Comparison of ENCODE assay signal across 8 cellular contexts in genomic region chr18:32019251-32019943, GRCh38. TPM values are rescaled to one million over a fixed set of nuclear protein-coding genes. Genes with fewer than 3 reads are reported as not detected.
A peak's percentile ranks its signal among the peaks of the same experiment; 100 is the strongest.
DNase-seq lines count a peak whose midpoint lies in the region; ATAC-seq and TF ChIP-seq lines count a peak whose summit lies in the region.

No MANE protein-coding gene starts in this region.

- H3K4me3 Mint-ChIP-seq in CD8-positive, alpha-beta memory T cell: peak overlapping the region; percentile 87 to 100 (median 98)

- H3K27ac ChIP-seq in CD8-positive, alpha-beta memory T cell (ENCODE audit: low read depth, low read length): peak overlapping the region; percentile 89
- H3K27ac ChIP-seq in Peyer's patch (peak overlapping the region; percentile 73 to 96 (median 82)), osteoblast (ENCODE audit: low read depth, low read length) (no peak overlapping the region), upper lobe of right lung (peak overlapping the region; percentile 85)

- peaks cover 0 to 2% (median 0%) of the 10 kb centered on the region in 5 donors for H3K9me3 Mint-ChIP-seq in CD8-positive, alpha-beta memory T cell

- peaks cover 0 to 34% (median 2%) of the 10 kb centered on the region in 3 donors for H3K36me3 Mint-ChIP-seq in CD8-positive, alpha-beta memory T cell

- H4K20me1 ChIP-seq in osteoblast (ENCODE audit: insufficient read depth, low read length): no peaks in the 10 kb centered on the region

- no peaks in the 10 kb centered on the region for H3K79me2 ChIP-seq in osteoblast (ENCODE audit: insufficient read depth, low read length)

- H3K4me2 ChIP-seq in osteoblast (ENCODE audit: insufficient read depth, low read length): peak overlapping the region; percentile 81

- peak in 1 of 2 donors; percentile 11 for TF ChIP-seq POLR2A in Peyer's patch (IDR thresholded peaks at IDR 0.05)

- H3K4me1 ChIP-seq in CD8-positive, alpha-beta memory T cell (ENCODE audit: insufficient read depth, low read length): peaks cover 45% of the 10 kb centered on the region
- peaks cover 0 to 32% (median 0%) of the 10 kb centered on the region in 4 donors for H3K4me1 ChIP-seq in Peyer's patch
- peaks cover 14% of the 10 kb centered on the region for H3K4me1 ChIP-seq in osteoblast (ENCODE audit: insufficient read depth, low read length)
- peaks cover 7% of the 10 kb centered on the region for H3K4me1 ChIP-seq in upper lobe of right lung

- H3K4me3 ChIP-seq in CD8-positive, alpha-beta memory T cell (ENCODE audit: low read length): peak overlapping the region; percentile 97
- H3K4me3 ChIP-seq in Peyer's patch (peak overlapping the region; percentile 51 to 82 (median 63)), osteoblast (ENCODE audit: insufficient read depth, low read length) (peak overlapping the region; percentile 70), upper lobe of right lung (peak overlapping the region; percentile 68)

- ATAC-seq in HG02885 (IDR thresholded peaks at IDR 0.05; ENCODE audit: poor library complexity, unreplicated experiment) (peak; percentile 20), upper lobe of right lung (peak; percentile 38), HG02759 (IDR thresholded peaks at IDR 0.05; ENCODE audit: unreplicated experiment) (no peak)

- POLR2A ChIA-PET in CD8-positive, alpha-beta memory T cell (lab: Charles Lee): interaction anchor here (0.6 to 4.3 kb wide), 17 partner anchors 10 to 96 kb away, joined by 3 to 80 read pairs (median 8); partner anchors contain the start of genes RNF138 and TRAPPC8

- peaks cover 0 to 9% of the 10 kb centered on the region in 2 donors for H3K27me3 Mint-ChIP-seq in CD8-positive, alpha-beta memory T cell

- no peaks in the 10 kb centered on the region for H3K36me3 ChIP-seq in CD8-positive, alpha-beta memory T cell (ENCODE audit: insufficient read depth, low read length)
- H3K36me3 ChIP-seq in Peyer's patch (no peaks in the 10 kb centered on the region), osteoblast (ENCODE audit: insufficient read depth, low read length) (no peaks in the 10 kb centered on the region), upper lobe of right lung (no peaks in the 10 kb centered on the region)

- intact Hi-C loops in upper lobe of right lung (cut with DNase I): no loop called here

- DNase-seq in CD8-positive, alpha-beta memory T cell: peak; percentile 42 to 89 (median 80)
- DNase-seq in Peyer's patch (peak; percentile 61 to 84 (median 72)), glomerular visceral epithelial cell (ENCODE audit: extremely low spot score) (peak; percentile 30), osteoblast (ENCODE audit: insufficient read length, low spot score, missing footprints) (peak; percentile 62), upper lobe of right lung (peak; percentile 74)
- DNase-seq in activated naive CD4-positive, alpha-beta T cell treated with Interleukin-2 at 50 U/mL for 16 hours: peak; percentile 52

- peak in 2 of 6 experiments; percentile 34 for TF ChIP-seq CTCF in Peyer's patch (IDR thresholded peaks at IDR 0.05)
- TF ChIP-seq CTCF in osteoblast (IDR thresholded peaks at IDR 0.05; ENCODE audit: extremely low read depth, low read depth, low read length): no peak
- TF ChIP-seq CTCF in upper lobe of right lung (IDR thresholded peaks at IDR 0.05): no peak

- H2AFZ ChIP-seq in osteoblast (ENCODE audit: low read length): peak overlapping the region; percentile 82

- no peaks in the 10 kb centered on the region for H3K27me3 ChIP-seq in CD8-positive, alpha-beta memory T cell (ENCODE audit: insufficient read depth, low read length, poor library complexity, severe bottlenecking)
- H3K27me3 ChIP-seq in Peyer's patch (no peaks in the 10 kb centered on the region), osteoblast (ENCODE audit: insufficient read depth, low read length) (peaks cover 12% of the 10 kb centered on the region), upper lobe of right lung (no peaks in the 10 kb centered on the region)

- peak overlapping the region; percentile 82 to 99 (median 97) for H3K27ac Mint-ChIP-seq in CD8-positive, alpha-beta memory T cell

- CTCF ChIA-PET in CD8-positive, alpha-beta memory T cell (lab: Charles Lee): interaction anchor here (0.8 to 3.6 kb wide), 21 partner anchors 10 to 78 kb away, joined by 3 to 40 read pairs (median 5); partner anchors contain the start of genes RNF138 and TRAPPC8

- peaks cover 52 to 72% (median 66%) of the 10 kb centered on the region in 3 donors for H3K4me1 Mint-ChIP-seq in CD8-positive, alpha-beta memory T cell

- no peaks in the 10 kb centered on the region for H3K9me3 ChIP-seq in CD8-positive, alpha-beta memory T cell (ENCODE audit: low read length)
- H3K9me3 ChIP-seq in Peyer's patch (no peaks in the 10 kb centered on the region), osteoblast (ENCODE audit: low read depth, low read length) (no peaks in the 10 kb centered on the region), upper lobe of right lung (no peaks in the 10 kb centered on the region)

RNA-seq across cellular contexts. Expression of gene RNF125, which starts 0.8 kb away (rescaled TPM):
- total RNA-seq in CD8-positive, alpha-beta memory T cell: 10 to 100 TPM; 41.3 to 42.8 TPM
- polyA plus RNA-seq in CD8-positive, alpha-beta memory T cell: 66.6 TPM
- total RNA-seq in Peyer's patch: 10 to 100 TPM in 3 of 4 donors, 1 to 10 TPM in 1; 1.7 to 19.6 (median 16.1) TPM
- total RNA-seq in osteoblast: under 0.01 and 0.59 TPM in 2 replicates
- total RNA-seq in upper lobe of right lung: 6.5 TPM

Comparison
In these comparisons a context has a peak if more than half of its experiments do, and no peak if none do; other contexts are left out.
1. DNase-seq: peak in every context shown above with its lines; median percentile 80 in CD8-positive, alpha-beta memory T cell; 74 in upper lobe of right lung; 72 in Peyer's patch; 62 in osteoblast; 52 in activated naive CD4-positive, alpha-beta T cell treated with Interleukin-2 at 50 U/mL for 16 hours; 30 in glomerular visceral epithelial cell.